ENCODE assay signal across 21 cellular contexts in genomic region chr11:123755344-123755743, GRCh38. TPM values are rescaled to one million over a fixed set of nuclear protein-coding genes. Genes with fewer than 3 reads are reported as not detected.
A peak's percentile ranks its signal among the peaks of the same experiment; 100 is the strongest.
DNase-seq lines count a peak whose midpoint lies in the region; ATAC-seq and TF ChIP-seq lines count a peak whose summit lies in the region.
"Had no signal": no experiment of that assay in that cellular context is flagged by ENCODE, and none has a peak within 500 bp of the region (broad histone marks: within the 10 kb centered on the region; RNA-seq: fewer than 3 reads in every experiment).

No MANE protein-coding gene starts in this region.

- no peak overlapping the region for H3K4me3 ChIP-seq in vagina
- H3K4me3 ChIP-seq: A549; BLaER1 treated with 17β-estradiol and CSF1 and Interleukin-3, amounts not matched to agents 10 nM and 100 nM had no signal

- peaks cover 14% of the 10 kb centered on the region for H3K27me3 Mint-ChIP-seq in T-helper 1 cell treated with Interleukin-12 subunit alpha and Interleukin-12 subunit beta and Interleukin-4 antibody, amounts not matched to agents 30 μg/mL and 1 μg/mL, for 36 hours (ENCODE audit: low read depth)
- H3K27me3 Mint-ChIP-seq in activated naive CD8-positive, alpha-beta T cell treated with anti-CD3 and anti-CD28 coated beads, Interleukin-2, amount 10 ng/mL, durations not matched to agents 7 days and 5 days = peaks cover 19% of the 10 kb centered on the region
- H3K27me3 Mint-ChIP-seq in activated naive CD8-positive, alpha-beta T cell treated with anti-CD3 and anti-CD28 coated beads for 36 hours = peaks cover 14% of the 10 kb centered on the region
- H3K27me3 Mint-ChIP-seq in activated T-helper 1 cell treated with anti-CD3 and anti-CD28 coated beads, Interleukin-12 subunit alpha, Interleukin-12 subunit beta, Interleukin-2, Interleukin-4 antibody, amounts not matched to agents 30 ng/mL and 10 ng/mL and 1 ng/mL, durations not matched to agents 14 hours and 24 hours and 36 hours (ENCODE audit: insufficient read depth) = peaks cover 4% of the 10 kb centered on the region

- H3K9me3 ChIP-seq in vagina = no peaks in the 10 kb centered on the region
- H3K9me3 ChIP-seq: A549, Caco-2 had no signal

- no peaks in the 10 kb centered on the region for H3K36me3 ChIP-seq in vagina
- H3K36me3 ChIP-seq: BLaER1 treated with 17β-estradiol and CSF1 and Interleukin-3, amounts not matched to agents 10 nM and 100 nM had no signal

- POLR2A ChIA-PET in activated naive CD8-positive, alpha-beta T cell treated with anti-CD3 and anti-CD28 coated beads, Interleukin-2, amount 10 ng/mL, durations not matched to agents 7 days and 5 days (lab: Charles Lee) = no interaction called here

- peaks cover 50% of the 10 kb centered on the region for H3K4me1 Mint-ChIP-seq in T-helper 1 cell treated with Interleukin-12 subunit alpha and Interleukin-12 subunit beta and Interleukin-4 antibody, amounts not matched to agents 30 μg/mL and 1 μg/mL, for 36 hours (ENCODE audit: low read depth)
- H3K4me1 Mint-ChIP-seq in activated naive CD8-positive, alpha-beta T cell treated with anti-CD3 and anti-CD28 coated beads, Interleukin-2, amount 10 ng/mL, durations not matched to agents 7 days and 5 days = peaks cover 27% of the 10 kb centered on the region
- H3K4me1 Mint-ChIP-seq in activated naive CD8-positive, alpha-beta T cell treated with anti-CD3 and anti-CD28 coated beads for 36 hours = no peaks in the 10 kb centered on the region
- peaks cover 70% of the 10 kb centered on the region for H3K4me1 Mint-ChIP-seq in activated T-helper 1 cell treated with anti-CD3 and anti-CD28 coated beads, Interleukin-12 subunit alpha, Interleukin-12 subunit beta, Interleukin-2, Interleukin-4 antibody, amounts not matched to agents 30 ng/mL and 10 ng/mL and 1 ng/mL, durations not matched to agents 14 hours and 24 hours and 36 hours (ENCODE audit: low read depth)

- intact Hi-C loops in activated T-helper 1 cell treated with anti-CD3 and anti-CD28 coated beads, Interleukin-12 subunit alpha, Interleukin-12 subunit beta, Interleukin-2, Interleukin-4 antibody, amounts not matched to agents 30 ng/mL and 10 ng/mL and 1 ng/mL, durations not matched to agents 14 hours and 24 hours and 36 hours (cut with micrococcal nuclease) = no loop called here
- intact Hi-C loops in vagina (cut with DNase I) = no loop called here

- peak overlapping the region; percentile 79 for H3K27ac Mint-ChIP-seq in T-helper 1 cell treated with Interleukin-12 subunit alpha and Interleukin-12 subunit beta and Interleukin-4 antibody, amounts not matched to agents 30 μg/mL and 1 μg/mL, for 36 hours
- peak overlapping the region; percentile 23 for H3K27ac Mint-ChIP-seq in activated naive CD8-positive, alpha-beta T cell treated with anti-CD3 and anti-CD28 coated beads, Interleukin-2, amount 10 ng/mL, durations not matched to agents 7 days and 5 days
- H3K27ac Mint-ChIP-seq in activated naive CD8-positive, alpha-beta T cell treated with anti-CD3 and anti-CD28 coated beads for 36 hours = no peak overlapping the region
- H3K27ac Mint-ChIP-seq in activated T-helper 1 cell treated with anti-CD3 and anti-CD28 coated beads, Interleukin-12 subunit alpha, Interleukin-12 subunit beta, Interleukin-2, Interleukin-4 antibody, amounts not matched to agents 30 ng/mL and 10 ng/mL and 1 ng/mL, durations not matched to agents 14 hours and 24 hours and 36 hours = peak overlapping the region; percentile 78
- H3K27ac Mint-ChIP-seq: B cell; CD4-positive, alpha-beta T cell; CD8-positive, alpha-beta T cell had no signal

- H3K4me1 ChIP-seq in vagina = no peaks in the 10 kb centered on the region
- H3K4me1 ChIP-seq: A549 had no signal

- H3K27me3 ChIP-seq in vagina = no peaks in the 10 kb centered on the region
- H3K27me3 ChIP-seq: BLaER1 treated with 17β-estradiol and CSF1 and Interleukin-3, amounts not matched to agents 10 nM and 100 nM had no signal

- H3K4me3 Mint-ChIP-seq in T-helper 1 cell treated with Interleukin-12 subunit alpha and Interleukin-12 subunit beta and Interleukin-4 antibody, amounts not matched to agents 30 μg/mL and 1 μg/mL, for 36 hours = no peak overlapping the region
- peak overlapping the region; percentile 25 for H3K4me3 Mint-ChIP-seq in activated naive CD8-positive, alpha-beta T cell treated with anti-CD3 and anti-CD28 coated beads, Interleukin-2, amount 10 ng/mL, durations not matched to agents 7 days and 5 days
- no peak overlapping the region for H3K4me3 Mint-ChIP-seq in activated naive CD8-positive, alpha-beta T cell treated with anti-CD3 and anti-CD28 coated beads for 36 hours
- no peak overlapping the region for H3K4me3 Mint-ChIP-seq in activated T-helper 1 cell treated with anti-CD3 and anti-CD28 coated beads, Interleukin-12 subunit alpha, Interleukin-12 subunit beta, Interleukin-2, Interleukin-4 antibody, amounts not matched to agents 30 ng/mL and 10 ng/mL and 1 ng/mL, durations not matched to agents 14 hours and 24 hours and 36 hours
- H3K4me3 Mint-ChIP-seq: B cell; CD4-positive, alpha-beta T cell; CD8-positive, alpha-beta T cell had no signal

- H3K9me3 Mint-ChIP-seq in T-helper 1 cell treated with Interleukin-12 subunit alpha and Interleukin-12 subunit beta and Interleukin-4 antibody, amounts not matched to agents 30 μg/mL and 1 μg/mL, for 36 hours = peaks cover 4% of the 10 kb centered on the region
- no peaks in the 10 kb centered on the region for H3K9me3 Mint-ChIP-seq in activated naive CD8-positive, alpha-beta T cell treated with anti-CD3 and anti-CD28 coated beads, Interleukin-2, amount 10 ng/mL, durations not matched to agents 7 days and 5 days
- no peaks in the 10 kb centered on the region for H3K9me3 Mint-ChIP-seq in activated naive CD8-positive, alpha-beta T cell treated with anti-CD3 and anti-CD28 coated beads for 36 hours
- peaks cover 15% of the 10 kb centered on the region for H3K9me3 Mint-ChIP-seq in activated T-helper 1 cell treated with anti-CD3 and anti-CD28 coated beads, Interleukin-12 subunit alpha, Interleukin-12 subunit beta, Interleukin-2, Interleukin-4 antibody, amounts not matched to agents 30 ng/mL and 10 ng/mL and 1 ng/mL, durations not matched to agents 14 hours and 24 hours and 36 hours
- H3K9me3 Mint-ChIP-seq: CD4-positive, alpha-beta T cell; CD8-positive, alpha-beta T cell had no signal

- H3K27ac ChIP-seq in vagina = no peak overlapping the region
- H3K27ac ChIP-seq: 22Rv1; A549; BLaER1 treated with 17β-estradiol and CSF1 and Interleukin-3, amounts not matched to agents 10 nM and 100 nM; C4-2B had no signal

- peaks cover 3% of the 10 kb centered on the region for H3K36me3 Mint-ChIP-seq in T-helper 1 cell treated with Interleukin-12 subunit alpha and Interleukin-12 subunit beta and Interleukin-4 antibody, amounts not matched to agents 30 μg/mL and 1 μg/mL, for 36 hours (ENCODE audit: low read depth)
- H3K36me3 Mint-ChIP-seq in activated naive CD8-positive, alpha-beta T cell treated with anti-CD3 and anti-CD28 coated beads, Interleukin-2, amount 10 ng/mL, durations not matched to agents 7 days and 5 days = no peaks in the 10 kb centered on the region
- no peaks in the 10 kb centered on the region for H3K36me3 Mint-ChIP-seq in activated naive CD8-positive, alpha-beta T cell treated with anti-CD3 and anti-CD28 coated beads for 36 hours
- peaks cover 5% of the 10 kb centered on the region for H3K36me3 Mint-ChIP-seq in activated T-helper 1 cell treated with anti-CD3 and anti-CD28 coated beads, Interleukin-12 subunit alpha, Interleukin-12 subunit beta, Interleukin-2, Interleukin-4 antibody, amounts not matched to agents 30 ng/mL and 10 ng/mL and 1 ng/mL, durations not matched to agents 14 hours and 24 hours and 36 hours (ENCODE audit: low read depth)
- H3K36me3 Mint-ChIP-seq: CD8-positive, alpha-beta T cell had no signal

- TF ChIP-seq POLR2A in vagina (IDR thresholded peaks at IDR 0.05) = no peak

- no peak for TF ChIP-seq CTCF in vagina (IDR thresholded peaks at IDR 0.05)

- no peak for DNase-seq in T-helper 1 cell
- no peak for DNase-seq in activated naive CD8-positive, alpha-beta T cell treated with anti-CD3 and anti-CD28 coated beads, Interleukin-2, amount 10 ng/mL, durations not matched to agents 7 days and 5 days
- DNase-seq in activated naive CD8-positive, alpha-beta T cell treated with anti-CD3 and anti-CD28 coated beads for 36 hours = no peak
- no peak for DNase-seq in activated T-helper 1 cell treated with anti-CD3 and anti-CD28 coated beads, Interleukin-12 subunit alpha, Interleukin-12 subunit beta, Interleukin-2, Interleukin-4 antibody, amounts not matched to agents 30 ng/mL and 10 ng/mL and 1 ng/mL, durations not matched to agents 14 hours and 24 hours and 36 hours (ENCODE audit: low spot score)
- peak; percentile 10 for DNase-seq in superior temporal gyrus (ENCODE audit: extremely low spot score)
- DNase-seq in NCI-H2227 treated with DMSO at 0.1 percent for 48 hours (lab: John Stamatoyannopoulos, UW) = no peak
- DNase-seq in vagina (ENCODE audit: extremely low spot score in 2 of 2) = no peak
- DNase-seq: AML-193; Caco-2; Calu3; CD4-positive, alpha-beta T cell; CD8-positive, alpha-beta T cell; DMS79 treated with DMSO at 0.1 percent for 48 hours; GF-D8 had no signal

- peak; percentile 52 for ATAC-seq in activated naive CD8-positive, alpha-beta T cell treated with anti-CD3 and anti-CD28 coated beads, Interleukin-2, amount 10 ng/mL, durations not matched to agents 7 days and 5 days (ENCODE audit: low read depth)
- ATAC-seq: A549; CD8-positive, alpha-beta T cell had no signal

RNA-seq across cellular contexts. Expression of gene OR6X1, which starts 1.0 kb away (rescaled TPM):
- total RNA-seq in activated naive CD8-positive, alpha-beta T cell treated with anti-CD3 and anti-CD28 coated beads, Interleukin-2, amount 10 ng/mL, durations not matched to agents 7 days and 5 days = not detected
- not detected for total RNA-seq in activated naive CD8-positive, alpha-beta T cell treated with anti-CD3 and anti-CD28 coated beads for 36 hours
- total RNA-seq in activated T-helper 1 cell treated with anti-CD3 and anti-CD28 coated beads, Interleukin-12 subunit alpha, Interleukin-12 subunit beta, Interleukin-2, Interleukin-4 antibody, amounts not matched to agents 30 ng/mL and 10 ng/mL and 1 ng/mL, durations not matched to agents 14 hours and 24 hours and 36 hours = not detected in 2 replicates
- not detected for total RNA-seq in vagina
- total RNA-seq: A172; B cell; Caco-2; Calu3; CD4-positive, alpha-beta T cell; CD8-positive, alpha-beta T cell had no signal

RNA-seq across cellular contexts. Expression of gene ZNF202, which starts 13.9 kb away (rescaled TPM):
- 10 to 100 TPM; 14.9 to 18.0 TPM for total RNA-seq in activated naive CD8-positive, alpha-beta T cell treated with anti-CD3 and anti-CD28 coated beads, Interleukin-2, amount 10 ng/mL, durations not matched to agents 7 days and 5 days
- 10 to 100 TPM; 14.4 to 18.6 TPM for total RNA-seq in activated naive CD8-positive, alpha-beta T cell treated with anti-CD3 and anti-CD28 coated beads for 36 hours
- total RNA-seq in activated T-helper 1 cell treated with anti-CD3 and anti-CD28 coated beads, Interleukin-12 subunit alpha, Interleukin-12 subunit beta, Interleukin-2, Interleukin-4 antibody, amounts not matched to agents 30 ng/mL and 10 ng/mL and 1 ng/mL, durations not matched to agents 14 hours and 24 hours and 36 hours = 26.6 and 27.5 TPM in 2 replicates
- 9.1 TPM for total RNA-seq in vagina

RNA-seq across cellular contexts. Expression of gene OR6M1, which starts 50.8 kb away (rescaled TPM):
- not detected for total RNA-seq in activated naive CD8-positive, alpha-beta T cell treated with anti-CD3 and anti-CD28 coated beads, Interleukin-2, amount 10 ng/mL, durations not matched to agents 7 days and 5 days
- total RNA-seq in activated naive CD8-positive, alpha-beta T cell treated with anti-CD3 and anti-CD28 coated beads for 36 hours = not detected
- not detected in 2 replicates for total RNA-seq in activated T-helper 1 cell treated with anti-CD3 and anti-CD28 coated beads, Interleukin-12 subunit alpha, Interleukin-12 subunit beta, Interleukin-2, Interleukin-4 antibody, amounts not matched to agents 30 ng/mL and 10 ng/mL and 1 ng/mL, durations not matched to agents 14 hours and 24 hours and 36 hours
- not detected for total RNA-seq in vagina
- total RNA-seq: A172; B cell; Caco-2; Calu3; CD4-positive, alpha-beta T cell; CD8-positive, alpha-beta T cell had no signal
